2 cellular contexts compared by ENCODE assay signal in genomic region chr1:92031281-92032110, GRCh38.
TF ChIP-seq lines count a peak whose summit lies in the region.

No MANE protein-coding gene starts in this region.

TF ChIP-seq in IMR-90, 13 proteins besides CTCF, POLR2A, EP300 and RAD21:
- TF ChIP-seq NFE2L2 (IDR thresholded peaks at IDR 0.05; ENCODE audit: low read depth, low read length) (no peak), MAZ (IDR thresholded peaks at IDR 0.05; ENCODE audit: borderline replicate concordance, low read depth, low read length) (no peak), BHLHE40 (IDR thresholded peaks at IDR 0.05; ENCODE audit: low read depth, low read length) (no peak)

TF ChIP-seq in K562, 482 proteins besides CTCF, POLR2A, EP300 and RAD21:
- no peak for TF ChIP-seq CTCFL (IDR thresholded peaks at IDR 0.05; ENCODE audit: borderline replicate concordance, insufficient read depth, low read depth, low read length, poor library complexity, severe bottlenecking)
- TF ChIP-seq JUNB (CRISPR knock-in tag; conservative IDR thresholded peaks at IDR 0.05) = no peak
- TF ChIP-seq MEF2D (tag; conservative IDR thresholded peaks at IDR 0.05; ENCODE audit: low read depth) = no peak
- no peak for TF ChIP-seq ETV1 (tag; conservative IDR thresholded peaks at IDR 0.05; ENCODE audit: low read depth)
- TF ChIP-seq BCOR (IDR thresholded peaks at IDR 0.05) = no peak
- no peak for TF ChIP-seq ZBED1 (IDR thresholded peaks at IDR 0.05)
- TF ChIP-seq ZNF75A (CRISPR knock-in tag; IDR thresholded peaks at IDR 0.05) = no peak
- no peak for TF ChIP-seq MYC (IDR thresholded peaks at IDR 0.05; ENCODE audit: low read depth, low read length)
- no peak for TF ChIP-seq MYC (CRISPR knock-in tag; IDR thresholded peaks at IDR 0.05; ENCODE audit: borderline replicate concordance, low read depth)
- TF ChIP-seq ZNF197 (CRISPR knock-in tag; IDR thresholded peaks at IDR 0.05; ENCODE audit: low read depth) = no peak
- TF ChIP-seq CBX5 (IDR thresholded peaks at IDR 0.05; ENCODE audit: borderline replicate concordance, low read depth) = no peak
- no peak for TF ChIP-seq ZBTB12 (CRISPR knock-in tag; IDR thresholded peaks at IDR 0.05)
- no peak for TF ChIP-seq STAT6 (CRISPR knock-in tag; IDR thresholded peaks at IDR 0.05)
- TF ChIP-seq CSDE1 (IDR thresholded peaks at IDR 0.05) = no peak
- no peak for TF ChIP-seq DIDO1 (tag; IDR thresholded peaks at IDR 0.05; ENCODE audit: low read depth)
- no peak for TF ChIP-seq POLR2AphosphoS5 (IDR thresholded peaks at IDR 0.05; ENCODE audit: control insufficient read depth, insufficient read depth, low read depth, low read length)
- no peak for TF ChIP-seq RNF2 (IDR thresholded peaks at IDR 0.05)
- TF ChIP-seq ZNF609 (CRISPR knock-in tag; IDR thresholded peaks at IDR 0.05; ENCODE audit: borderline replicate concordance) = no peak
- TF ChIP-seq JUN (IDR thresholded peaks at IDR 0.05; ENCODE audit: borderline replicate concordance, low read depth, low read length) = no peak
- no peak for TF ChIP-seq JUN (CRISPR knock-in tag; IDR thresholded peaks at IDR 0.05; ENCODE audit: borderline replicate concordance)
- no peak for TF ChIP-seq SAP30 (IDR thresholded peaks at IDR 0.05; ENCODE audit: borderline replicate concordance, insufficient read depth, low read depth, low read length, poor library complexity, severe bottlenecking)
- TF ChIP-seq ADNP (tag; IDR thresholded peaks at IDR 0.05) = no peak
